19 cellular contexts compared by ENCODE assay signal in the genomic region with DNA sequence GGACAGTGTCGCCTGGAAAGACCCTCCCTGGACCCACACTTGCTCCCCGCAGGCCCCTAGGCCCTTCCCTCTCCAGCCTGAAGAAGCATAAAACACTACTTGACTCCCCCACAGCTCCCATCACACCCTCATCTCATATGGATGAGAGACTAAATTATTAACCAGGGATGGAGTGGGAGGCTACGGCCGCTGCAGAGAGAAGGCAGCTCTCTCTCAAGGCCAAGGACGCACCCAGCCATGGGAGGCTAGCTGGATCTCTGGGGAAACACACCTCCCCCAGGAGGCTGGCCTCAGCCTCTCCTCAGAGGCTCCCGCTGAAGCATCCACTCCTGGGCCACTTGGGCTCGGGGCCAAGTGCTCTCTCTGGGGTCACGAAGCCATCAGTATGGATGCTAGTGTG.
DNase-seq lines count a peak whose midpoint lies in the region; ATAC-seq and TF ChIP-seq lines count a peak whose summit lies in the region.
"Had no signal": no experiment of that assay in that cellular context is flagged by ENCODE, and none has a peak within 500 bp of the region (broad histone marks: within the 10 kb centered on the region; RNA-seq: fewer than 3 reads in every experiment).

No MANE protein-coding gene starts in this region.

- no peaks in the 10 kb centered on the region for H3K27me3 ChIP-seq in neural progenitor cell
- H3K27me3 ChIP-seq: BE2C; BLaER1 treated with 17β-estradiol and CSF1 and Interleukin-3, amounts not matched to agents 10 nM and 100 nM had no signal

- no peak for ATAC-seq in stimulated activated effector memory CD8-positive, alpha-beta T cell treated with anti-CD3 and anti-CD28 coated beads, Interleukin-12 subunit alpha, Interleukin-12 subunit beta, amount 100 ng/mL, for 72 hours

- H3K4me3 Mint-ChIP-seq in neural progenitor cell: no peak overlapping the region
- H3K4me3 Mint-ChIP-seq in stimulated activated effector memory CD8-positive, alpha-beta T cell treated with anti-CD3 and anti-CD28 coated beads, Interleukin-12 subunit alpha, Interleukin-12 subunit beta, amount 100 ng/mL, for 72 hours: no peak overlapping the region
- H3K4me3 Mint-ChIP-seq: CD14-positive monocyte; CD4-positive, alpha-beta T cell; CD8-positive, alpha-beta memory T cell had no signal

- H3K9me3 ChIP-seq in neural progenitor cell (ENCODE audit: low read depth): no peaks in the 10 kb centered on the region
- H3K9me3 ChIP-seq: BE2C; BLaER1 treated with 17β-estradiol and CSF1 and Interleukin-3, amounts not matched to agents 10 nM and 100 nM had no signal

- H3K27ac Mint-ChIP-seq in neural progenitor cell: peak overlapping the region; percentile 29
- H3K27ac Mint-ChIP-seq in stimulated activated effector memory CD8-positive, alpha-beta T cell treated with anti-CD3 and anti-CD28 coated beads, Interleukin-12 subunit alpha, Interleukin-12 subunit beta, amount 100 ng/mL, for 72 hours: peak overlapping the region; percentile 2
- H3K27ac Mint-ChIP-seq: CD14-positive monocyte; CD4-positive, alpha-beta T cell had no signal

- peaks cover 19% of the 10 kb centered on the region for H3K4me1 Mint-ChIP-seq in neural progenitor cell
- H3K4me1 Mint-ChIP-seq in stimulated activated effector memory CD8-positive, alpha-beta T cell treated with anti-CD3 and anti-CD28 coated beads, Interleukin-12 subunit alpha, Interleukin-12 subunit beta, amount 100 ng/mL, for 72 hours: peaks cover 26% of the 10 kb centered on the region
- H3K4me1 Mint-ChIP-seq: CD14-positive monocyte had no signal

- H4K20me1 ChIP-seq in neural progenitor cell (ENCODE audit: low read depth): peaks cover 6% of the 10 kb centered on the region

- H3K27me3 Mint-ChIP-seq in neural progenitor cell (ENCODE audit: insufficient read depth, low read depth): peaks cover 13% of the 10 kb centered on the region
- H3K27me3 Mint-ChIP-seq: CD4-positive, alpha-beta T cell; CD8-positive, alpha-beta memory T cell had no signal

- H3K36me3 Mint-ChIP-seq in neural progenitor cell: no peaks in the 10 kb centered on the region
- no peaks in the 10 kb centered on the region for H3K36me3 Mint-ChIP-seq in stimulated activated effector memory CD8-positive, alpha-beta T cell treated with anti-CD3 and anti-CD28 coated beads, Interleukin-12 subunit alpha, Interleukin-12 subunit beta, amount 100 ng/mL, for 72 hours
- H3K36me3 Mint-ChIP-seq: CD14-positive monocyte; CD8-positive, alpha-beta memory T cell had no signal

- H3K27ac ChIP-seq in neural progenitor cell: no peak overlapping the region
- H3K27ac ChIP-seq: 22Rv1; BLaER1 treated with 17β-estradiol and CSF1 and Interleukin-3, amounts not matched to agents 10 nM and 100 nM had no signal

- H2AFZ ChIP-seq in neural progenitor cell (replicated peaks): no peak overlapping the region

- TF ChIP-seq CTCF in neural progenitor cell (IDR thresholded peaks at IDR 0.05): no peak

- H3K4me1 ChIP-seq in neural progenitor cell: peaks cover 19% of the 10 kb centered on the region
- H3K4me1 ChIP-seq: BE2C had no signal

- peak; percentile 9 for DNase-seq in DMS79 treated with DMSO at 0.1 percent for 48 hours (lab: John Stamatoyannopoulos, UW)
- DNase-seq in DMS79 (lab: John Stamatoyannopoulos, UW): no peak
- DNase-seq in neural progenitor cell (ENCODE audit: low spot score): no peak
- DNase-seq in stimulated activated effector memory CD8-positive, alpha-beta T cell treated with anti-CD3 and anti-CD28 coated beads, Interleukin-12 subunit alpha, Interleukin-12 subunit beta, amount 100 ng/mL, for 72 hours (ENCODE audit: low spot score in 2 of 2): no peak
- no peak for DNase-seq in activated T-cell treated with anti-CD3 and anti-CD28 coated beads, Interleukin-2, amount 50 U/mL, for 48 hours
- DNase-seq in activated gamma-delta T cell treated with Interleukin-2 at 50 U/mL for 16 hours: no peak
- DNase-seq in inferior parietal cortex (ENCODE audit: extremely low spot score): no peak
- DNase-seq: AML-193; BE2C; CD4-positive, alpha-beta T cell; CD8-positive, alpha-beta memory T cell; DMS 273 treated with DMSO at 0.1 percent for 48 hours; DND-41; GOT3; H7; HCEC 1CT had no signal

- no peaks in the 10 kb centered on the region for H3K79me2 ChIP-seq in neural progenitor cell (ENCODE audit: low read depth)

- H3K9me3 Mint-ChIP-seq in neural progenitor cell: no peaks in the 10 kb centered on the region
- H3K9me3 Mint-ChIP-seq in stimulated activated effector memory CD8-positive, alpha-beta T cell treated with anti-CD3 and anti-CD28 coated beads, Interleukin-12 subunit alpha, Interleukin-12 subunit beta, amount 100 ng/mL, for 72 hours: no peaks in the 10 kb centered on the region
- H3K9me3 Mint-ChIP-seq: CD4-positive, alpha-beta T cell; CD8-positive, alpha-beta memory T cell had no signal

- H3K36me3 ChIP-seq in neural progenitor cell: no peaks in the 10 kb centered on the region
- H3K36me3 ChIP-seq: BE2C; BLaER1 treated with 17β-estradiol and CSF1 and Interleukin-3, amounts not matched to agents 10 nM and 100 nM had no signal

- H3K4me3 ChIP-seq in neural progenitor cell: no peak overlapping the region
- H3K4me3 ChIP-seq: BLaER1 treated with 17β-estradiol and CSF1 and Interleukin-3, amounts not matched to agents 10 nM and 100 nM had no signal

- no peak overlapping the region for H3K4me2 ChIP-seq in neural progenitor cell

- no peak overlapping the region for H3K9ac ChIP-seq in neural progenitor cell
- H3K9ac ChIP-seq: BLaER1 treated with 17β-estradiol and CSF1 and Interleukin-3, amounts not matched to agents 10 nM and 100 nM had no signal

- H3F3A ChIP-seq in neural progenitor cell (ENCODE audit: low read depth): peaks cover 17% of the 10 kb centered on the region
